Comparison of ENCODE assay signal across 12 cellular contexts in genomic region chr17:57454729-57455062, GRCh38.
A peak's percentile ranks its signal among the peaks of the same experiment; 100 is the strongest.
DNase-seq lines count a peak whose midpoint lies in the region; ATAC-seq, FAIRE-seq and TF ChIP-seq lines count a peak whose summit lies in the region.
"Had no signal": no experiment of that assay in that cellular context is flagged by ENCODE, and none has a peak within 500 bp of the region (broad histone marks: within the 10 kb centered on the region; RNA-seq: fewer than 3 reads in every experiment).

No MANE protein-coding gene starts in this region.

- no peak for TF ChIP-seq POLR2A in A549 (IDR thresholded peaks at IDR 0.05; ENCODE audit: low read length)

- H3K27me3 Mint-ChIP-seq in GM23338 (ENCODE audit: insufficient read depth, low read depth, poor library complexity): peaks cover 9% of the 10 kb centered on the region
- H3K27me3 Mint-ChIP-seq in activated naive CD8-positive, alpha-beta T cell treated with anti-CD3 and anti-CD28 coated beads for 36 hours: peaks cover 4% of the 10 kb centered on the region
- no peaks in the 10 kb centered on the region for H3K27me3 Mint-ChIP-seq in naive B cell

- peaks cover 12% of the 10 kb centered on the region for H4K20me1 ChIP-seq in GM23338 (replicated peaks; ENCODE audit: insufficient read depth)

- no peaks in the 10 kb centered on the region for H3K27me3 ChIP-seq in GM23338 (ENCODE audit: insufficient read depth)
- H3K27me3 ChIP-seq: cardiac muscle cell had no signal

- peaks cover 3% of the 10 kb centered on the region; the same call in 1 of the 3 replicates for H3K36me3 Mint-ChIP-seq in GM23338 (ENCODE audit: low read depth)
- H3K36me3 Mint-ChIP-seq in activated naive CD8-positive, alpha-beta T cell treated with anti-CD3 and anti-CD28 coated beads for 36 hours: peaks cover 24% of the 10 kb centered on the region
- no peaks in the 10 kb centered on the region for H3K36me3 Mint-ChIP-seq in naive B cell

- no peaks in the 10 kb centered on the region for H3K9me3 ChIP-seq in A549
- H3K9me3 ChIP-seq: lower lobe of right lung had no signal

- H3K4me3 ChIP-seq in A549 (no peak overlapping the region), GM23338 (no peak overlapping the region)
- H3K4me3 ChIP-seq: cardiac muscle cell, lower lobe of right lung had no signal

- CTCF ChIA-PET in A549 (lab: Yijun Ruan, JAX): interaction anchor here (0.7 to 1.4 kb wide), 8 partner anchors 10 to 217 kb away, joined by 3 to 6 read pairs (median 4); no protein-coding TSS in a partner anchor

- H3K36me3 ChIP-seq in GM23338 (ENCODE audit: insufficient read depth): no peaks in the 10 kb centered on the region
- H3K36me3 ChIP-seq: cardiac muscle cell, lower lobe of right lung had no signal

- POLR2A ChIA-PET in A549 (lab: Yijun Ruan, JAX): no interaction called here

- TF ChIP-seq CTCF in A549 (IDR thresholded peaks at IDR 0.05): no peak
- no peak for TF ChIP-seq CTCF in GM23338 (conservative IDR thresholded peaks at IDR 0.05; ENCODE audit: low read depth in 2 of 2)

- H3K27ac ChIP-seq in A549 (0 out of 6 replicates have a peak overlapping the region, but pooled peaks have one; percentile 11 to 38), GM23338 (ENCODE audit: low read depth) (no peak overlapping the region)
- H3K27ac ChIP-seq: cardiac muscle cell, lower lobe of right lung had no signal

- DNase-seq in A549 (ENCODE audit: low read depth in 1 of 2, low spot score in 1 of 2) (no peak), GM23338 (ENCODE audit: low spot score) (no peak), naive B cell (no peak), RKO (ENCODE audit: low spot score) (no peak), nucleus accumbens (lab: John Stamatoyannopoulos, UW) (no peak)
- no peak for DNase-seq in activated naive CD8-positive, alpha-beta T cell treated with anti-CD3 and anti-CD28 coated beads for 36 hours
- DNase-seq: lower lobe of right lung, NCI-H524 had no signal

- no peak for TF ChIP-seq EP300 in A549 (IDR thresholded peaks at IDR 0.05)

- H3K4me1 Mint-ChIP-seq in GM23338 (peaks cover 12% of the 10 kb centered on the region), naive B cell (peaks cover 33 to 67% (median 55%) of the 10 kb centered on the region in 3 donors)
- H3K4me1 Mint-ChIP-seq in activated naive CD8-positive, alpha-beta T cell treated with anti-CD3 and anti-CD28 coated beads for 36 hours: peaks cover 58% of the 10 kb centered on the region

- no peak for FAIRE-seq in A549 (lab: Jason Lieb, UNC)

- TF ChIP-seq RAD21 in A549 (conservative IDR thresholded peaks at IDR 0.05 in 1 of 2, IDR thresholded peaks at IDR 0.05 in 1 of 2): no peak

- no peaks in the 10 kb centered on the region; the same call in none of the 2 replicates for H3K79me2 ChIP-seq in GM23338 (replicated peaks; ENCODE audit: insufficient read depth)

- WGBS in A549 (ENCODE audit: missing lambda C conversion rate): 99% methylated on average over 5 of the region's 5 CpGs

- ATAC-seq in A549 (no peak), GM23338 (no peak), naive B cell (ENCODE audit: low read depth in 2 of 2) (peak in 1 of 2 donors; percentile 18), HG03095 (IDR thresholded peaks at IDR 0.05; ENCODE audit: unreplicated experiment) (no peak), GM21360 (IDR thresholded peaks at IDR 0.05; ENCODE audit: unreplicated experiment) (no peak)
- ATAC-seq: esophagus mucosa had no signal

- H3K9me3 Mint-ChIP-seq in GM23338 (no peaks in the 10 kb centered on the region), naive B cell (no peaks in the 10 kb centered on the region)
- H3K9me3 Mint-ChIP-seq in activated naive CD8-positive, alpha-beta T cell treated with anti-CD3 and anti-CD28 coated beads for 36 hours: no peaks in the 10 kb centered on the region

- H3K27ac Mint-ChIP-seq in GM23338: no peak overlapping the region; the same call in 1 of the 2 replicates
- H3K27ac Mint-ChIP-seq in activated naive CD8-positive, alpha-beta T cell treated with anti-CD3 and anti-CD28 coated beads for 36 hours: peak overlapping the region; percentile 98
- H3K27ac Mint-ChIP-seq in naive B cell: peak overlapping the region in 5 of 6 donors; percentile 27 to 92 (median 83)

- H3K9me2 ChIP-seq in GM23338 (ENCODE audit: insufficient read depth): no peaks in the 10 kb centered on the region

- no peak overlapping the region for H2AFZ ChIP-seq in GM23338

- H3K4me2 ChIP-seq in A549 (no peak overlapping the region), GM23338 (0 out of 2 replicates have a peak overlapping the region, but pooled peaks have one; percentile 43)

- H3K4me3 Mint-ChIP-seq in GM23338 (no peak overlapping the region), naive B cell (peak overlapping the region in 7 of 8 donors; percentile 64 to 92 (median 75))
- peak overlapping the region; percentile 66 for H3K4me3 Mint-ChIP-seq in activated naive CD8-positive, alpha-beta T cell treated with anti-CD3 and anti-CD28 coated beads for 36 hours

- peaks cover 17% of the 10 kb centered on the region for H3K4me1 ChIP-seq in A549
- no peaks in the 10 kb centered on the region; the same call in 1 of the 2 replicates for H3K4me1 ChIP-seq in GM23338 (ENCODE audit: insufficient read depth)

- no peaks in the 10 kb centered on the region for H3F3A ChIP-seq in GM23338 (replicated peaks; ENCODE audit: low read depth)

TF ChIP-seq in A549, 52 proteins besides CTCF, POLR2A, EP300 and RAD21 (continues in another document):
- TF ChIP-seq NR3C1 (IDR thresholded peaks at IDR 0.05) (no peak), TP53 (CRISPR knock-in tag; IDR thresholded peaks at IDR 0.05) (no peak), EHF (CRISPR knock-in tag; IDR thresholded peaks at IDR 0.05) (no peak), RNF2 (IDR thresholded peaks at IDR 0.05; ENCODE audit: borderline replicate concordance, low read depth) (no peak), CHD4 (IDR thresholded peaks at IDR 0.05; ENCODE audit: borderline replicate concordance) (no peak), HES2 (IDR thresholded peaks at IDR 0.05) (no peak), ESRRA (IDR thresholded peaks at IDR 0.05; ENCODE audit: borderline replicate concordance, low read length) (no peak), ZC3H11A (IDR thresholded peaks at IDR 0.05) (no peak), PHF8 (IDR thresholded peaks at IDR 0.05; ENCODE audit: borderline replicate concordance, low read depth) (no peak), JUNB (IDR thresholded peaks at IDR 0.05) (no peak), BHLHE40 (IDR thresholded peaks at IDR 0.05; ENCODE audit: low read depth, low read length) (no peak), E2F6 (IDR thresholded peaks at IDR 0.05; ENCODE audit: borderline replicate concordance, low read depth) (no peak), CBX2 (IDR thresholded peaks at IDR 0.05; ENCODE audit: borderline replicate concordance, low read depth) (no peak), ZSCAN20 (CRISPR knock-in tag; IDR thresholded peaks at IDR 0.05) (no peak)

TF ChIP-seq in GM23338, 12 proteins besides CTCF, POLR2A, EP300 and RAD21 (continues in another document):
- TF ChIP-seq NANOG (IDR thresholded peaks at IDR 0.05; ENCODE audit: borderline replicate concordance) (no peak), STAT1 (IDR thresholded peaks at IDR 0.05; ENCODE audit: unreplicated experiment) (no peak), JUNB (IDR thresholded peaks at IDR 0.05; ENCODE audit: unreplicated experiment) (no peak), ETS1 (IDR thresholded peaks at IDR 0.05) (no peak)
